2 cellular contexts compared by ENCODE assay signal in genomic region chr1:150548324-150548631, GRCh38.
TF ChIP-seq lines count a peak whose summit lies in the region.

No MANE protein-coding gene starts in this region.

TF ChIP-seq in SK-N-SH, 30 proteins besides CTCF, POLR2A, EP300 and RAD21 (continued from another document):
- no peak for TF ChIP-seq REST (IDR thresholded peaks at IDR 0.05; ENCODE audit: low read depth, low read length)
- no peak for TF ChIP-seq YY1 (IDR thresholded peaks at IDR 0.05; ENCODE audit: low read depth)
- TF ChIP-seq CHD2 (IDR thresholded peaks at IDR 0.05; ENCODE audit: low read length, partially characterized antibody) = no peak
- TF ChIP-seq RXRA (IDR thresholded peaks at IDR 0.05; ENCODE audit: borderline replicate concordance, low read depth) = no peak

TF ChIP-seq in SK-N-SH treated with all-trans-retinoic acid at 6 μM for 48 hours, 23 proteins besides CTCF, POLR2A, EP300 and RAD21 (continued from another document):
- no peak for TF ChIP-seq ZC3H10 (CRISPR knock-in tag; IDR thresholded peaks at IDR 0.05)
- no peak for TF ChIP-seq TOX (CRISPR knock-in tag; IDR thresholded peaks at IDR 0.05; ENCODE audit: borderline replicate concordance)
- TF ChIP-seq CSDC2 (CRISPR knock-in tag; IDR thresholded peaks at IDR 0.05) = no peak
- no peak for TF ChIP-seq ZNF70 (CRISPR knock-in tag; IDR thresholded peaks at IDR 0.05)
- no peak for TF ChIP-seq ISL1 (CRISPR knock-in tag; IDR thresholded peaks at IDR 0.05)
- no peak for TF ChIP-seq ZNF8 (CRISPR knock-in tag; IDR thresholded peaks at IDR 0.05)
- TF ChIP-seq ZFP30 (CRISPR knock-in tag; IDR thresholded peaks at IDR 0.05) = no peak
- no peak for TF ChIP-seq PPARA (CRISPR knock-in tag; IDR thresholded peaks at IDR 0.05; ENCODE audit: borderline replicate concordance)
- no peak for TF ChIP-seq TCF4 (CRISPR knock-in tag; IDR thresholded peaks at IDR 0.05; ENCODE audit: borderline replicate concordance)
- no peak for TF ChIP-seq ARNTL (CRISPR knock-in tag; IDR thresholded peaks at IDR 0.05; ENCODE audit: borderline replicate concordance, low read depth)
- no peak for TF ChIP-seq BACH2 (CRISPR knock-in tag; IDR thresholded peaks at IDR 0.05; ENCODE audit: borderline replicate concordance)
- no peak for TF ChIP-seq POU6F1 (CRISPR knock-in tag; IDR thresholded peaks at IDR 0.05; ENCODE audit: borderline replicate concordance, low read depth)
- TF ChIP-seq ZFP3 (CRISPR knock-in tag; IDR thresholded peaks at IDR 0.05) = no peak
- no peak for TF ChIP-seq TSHZ2 (CRISPR knock-in tag; IDR thresholded peaks at IDR 0.05)
- TF ChIP-seq OSR1 (CRISPR knock-in tag; IDR thresholded peaks at IDR 0.05) = no peak
- TF ChIP-seq SNAI2 (CRISPR knock-in tag; IDR thresholded peaks at IDR 0.05) = no peak
- TF ChIP-seq ESRRG (CRISPR knock-in tag; IDR thresholded peaks at IDR 0.05) = no peak
